ENCODE assay signal across 1 cellular context in genomic region chr4:112168719-112169500, GRCh38.
TF ChIP-seq lines count a peak whose summit lies in the region.

No MANE protein-coding gene starts in this region.

TF ChIP-seq in K562, 482 proteins besides CTCF, POLR2A, EP300 and RAD21 (continued from another document):
- no peak for TF ChIP-seq ZNF518B (CRISPR knock-in tag; IDR thresholded peaks at IDR 0.05)
